19 cellular contexts compared by ENCODE assay signal in the genomic region with DNA sequence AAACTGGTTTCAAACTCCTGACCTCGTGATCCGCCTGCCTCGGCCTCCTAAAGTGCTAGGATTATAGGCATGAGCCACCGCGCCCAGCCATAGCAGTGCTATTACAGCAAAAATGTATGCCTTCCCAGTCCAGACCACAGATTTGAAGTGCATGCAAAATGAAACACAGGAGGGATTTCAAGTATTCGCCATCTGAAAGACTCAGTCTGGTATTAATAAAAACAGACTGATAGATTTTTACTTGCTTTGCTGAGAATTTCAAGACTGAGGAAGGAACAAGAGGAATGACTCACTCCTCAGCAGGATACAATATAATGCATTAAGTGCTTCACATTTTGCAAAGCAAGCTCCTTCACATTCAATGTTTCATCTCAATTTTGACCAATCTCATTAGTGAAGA.
DNase-seq lines count a peak whose midpoint lies in the region; ATAC-seq, FAIRE-seq and TF ChIP-seq lines count a peak whose summit lies in the region.
"Had no signal": no experiment of that assay in that cellular context is flagged by ENCODE, and none has a peak within 500 bp of the region (broad histone marks: within the 10 kb centered on the region; RNA-seq: fewer than 3 reads in every experiment).

No MANE protein-coding gene starts in this region.

- peak overlapping the region; percentile 47 for H3K9ac ChIP-seq in GM23248

- DNase-seq in A673 (ENCODE audit: low spot score), result peak; percentile 92
- peak; percentile 88 for DNase-seq in GM23248
- peak; percentile 92 for DNase-seq in astrocyte of the spinal cord (ENCODE audit: low read depth, low spot score)
- DNase-seq in foreskin fibroblast, result peak; percentile 81 to 92
- no peak for DNase-seq in NK-92 treated with Interleukin-12 subunit alpha and Interleukin-12 subunit beta, amount 100 ng/mL, for 24 hours (lab: John Stamatoyannopoulos, UW)
- DNase-seq in RCC 7860 (ENCODE audit: low spot score), result no peak
- no peak for DNase-seq in NCI-H524 (lab: John Stamatoyannopoulos, UW)
- DNase-seq: activated CD8-positive, alpha-beta memory T cell treated with anti-CD3 and anti-CD28 coated beads, Interleukin-2, amount 50 U/mL, for 4 hours; activated naive CD4-positive, alpha-beta T cell treated with anti-CD3 and anti-CD28 coated beads, Interleukin-2, amount 10 ng/mL, durations not matched to agents 7 days and 5 days; Karpas-422; NCI-H510A treated with DMSO at 0.1 percent for 48 hours; sigmoid colon; SW 1271 had no signal

- CTCF ChIA-PET in A673 (lab: Charles Lee), result no interaction called here

- POLR2A ChIA-PET in A673 (lab: Charles Lee; ENCODE audit: low non-redundant PET), result no interaction called here

- in situ Hi-C loops in GM23248 (cut with MboI), result no loop called here
- in situ Hi-C loops in astrocyte of the spinal cord (cut with HindIII; ENCODE audit: low sequenced_read_pairs), result no loop called here

- TF ChIP-seq CTCF in A673 (conservative IDR thresholded peaks at IDR 0.05; ENCODE audit: low read depth, low read length) (no peak), astrocyte of the spinal cord (IDR thresholded peaks at IDR 0.05; ENCODE audit: low read depth, low read length) (no peak), foreskin fibroblast (IDR thresholded peaks at IDR 0.05; ENCODE audit: low read depth, low read length) (no peak)

- H2AFZ ChIP-seq in GM23248, result peak overlapping the region; percentile 55; the same call in 1 of the 2 replicates

- H3K27me3 ChIP-seq in A673 (replicated peaks; ENCODE audit: insufficient read depth, low read depth, low read length, poor library complexity) (no peaks in the 10 kb centered on the region), GM23248 (replicated peaks; ENCODE audit: insufficient read depth) (no peaks in the 10 kb centered on the region)
- H3K27me3 ChIP-seq: sigmoid colon had no signal

- H3K9me3 ChIP-seq in A673 (ENCODE audit: low read depth, low read length, poor library complexity, severe bottlenecking) (no peaks in the 10 kb centered on the region), GM23248 (ENCODE audit: low read depth) (no peaks in the 10 kb centered on the region)
- H3K9me3 ChIP-seq: HAP-1, sigmoid colon had no signal

- peak overlapping the region; percentile 58 for H3K4me2 ChIP-seq in GM23248 (ENCODE audit: unreplicated experiment)

- no peaks in the 10 kb centered on the region for H3K9me2 ChIP-seq in GM23248 (ENCODE audit: insufficient read depth)

- no peak for ATAC-seq in GM21619 (IDR thresholded peaks at IDR 0.05; ENCODE audit: unreplicated experiment)
- ATAC-seq: stimulated activated memory B cell treated with anti-CD40 and anti-IgM and Interleukin-4, amounts not matched to agents 10 μg/mL and 1 μg/mL and 100 μg/mL, for 72 hours had no signal

- H3K4me1 ChIP-seq in A673 (ENCODE audit: insufficient read depth, low read length, poor library complexity, severe bottlenecking), result peaks cover 36% of the 10 kb centered on the region
- H3K4me1 ChIP-seq in GM23248 (ENCODE audit: insufficient read depth), result peaks cover 24% of the 10 kb centered on the region
- H3K4me1 ChIP-seq: HAP-1, sigmoid colon had no signal

- no peak for FAIRE-seq in RCC 7860 (lab: Jason Lieb, UNC)
- FAIRE-seq: colon, urothelium cell line had no signal

- intact Hi-C loops in A673 (cut with micrococcal nuclease; ENCODE audit: unreplicated experiment), result loop anchor here (5.0 kb wide), 1 partner anchor 102 kb away; no protein-coding TSS in a partner anchor

- no peaks in the 10 kb centered on the region for H3K36me3 ChIP-seq in A673 (ENCODE audit: insufficient read depth, low read length, poor library complexity, severe bottlenecking)
- no peaks in the 10 kb centered on the region for H3K36me3 ChIP-seq in GM23248 (ENCODE audit: low read depth)
- H3K36me3 ChIP-seq: HAP-1, sigmoid colon had no signal

- H3F3A ChIP-seq in GM23248 (ENCODE audit: insufficient read depth), result peaks cover 18% of the 10 kb centered on the region

- WGBS in GM23248 (ENCODE audit: low coverage in 1 of 2, low lambda C conversion rate in 2 of 2, missing lambda C conversion rate in 2 of 2), 2 experiments, result 1 to 3% methylated on average over 6 of the region's 6 CpGs

- no TSS peak for BruUV-seq in A673 (replicated peaks; lab: Mats Ljungman, UMichigan)

- no peaks in the 10 kb centered on the region for H4K20me1 ChIP-seq in GM23248 (ENCODE audit: insufficient read depth)

- H3K27ac ChIP-seq in A673 (ENCODE audit: low read depth, low read length, poor library complexity, severe bottlenecking) (peak overlapping the region; percentile 34), GM23248 (peak overlapping the region; percentile 66)
- H3K27ac ChIP-seq: HL-60, sigmoid colon had no signal

- no peaks in the 10 kb centered on the region for H3K79me2 ChIP-seq in GM23248 (ENCODE audit: insufficient read depth)

- H3K4me3 ChIP-seq in A673 (ENCODE audit: low read depth, low read length, poor library complexity, severe bottlenecking) (no peak overlapping the region), GM23248 (peak overlapping the region; percentile 51), astrocyte of the spinal cord (ENCODE audit: low read depth, low read length) (no peak overlapping the region), foreskin fibroblast (ENCODE audit: low read depth in 1 of 2, low read length in 2 of 2) (no peak overlapping the region)
- H3K4me3 ChIP-seq: HAP-1, sigmoid colon had no signal

Comparison
In these comparisons a context has a peak if more than half of its experiments do, and no peak if none do; other contexts are left out.
1. DNase-seq: peak in A673 (single experiment), GM23248 (single experiment), astrocyte of the spinal cord (single experiment) and foreskin fibroblast (2 of 2); none in NK-92 treated with Interleukin-12 subunit alpha and Interleukin-12 subunit beta, amount 100 ng/mL, for 24 hours (single experiment), RCC 7860 (single experiment) and NCI-H524 (0 of 2).